Comparison of ENCODE assay signal across 24 cellular contexts in the genomic region with DNA sequence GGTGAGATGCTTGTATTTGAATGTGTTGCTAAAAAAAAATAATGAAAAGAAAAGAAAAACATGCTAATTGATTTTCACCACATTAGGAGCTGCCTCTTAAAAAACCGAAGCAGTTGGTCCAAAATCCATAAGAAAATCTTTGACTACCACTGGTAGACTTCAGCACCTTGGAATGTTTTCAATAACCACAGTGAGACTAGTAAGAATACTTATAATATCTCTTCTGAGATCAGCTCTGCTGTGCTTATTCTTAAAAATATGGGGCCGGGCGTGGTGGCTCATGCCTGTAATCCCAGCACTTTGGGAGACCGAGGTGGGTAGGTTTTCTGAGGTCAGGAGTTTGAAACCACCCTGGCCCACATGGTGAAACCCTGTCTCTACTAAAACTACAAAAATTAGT. TPM values are rescaled to one million over a fixed set of nuclear protein-coding genes. Genes with fewer than 3 reads are reported as not detected.
DNase-seq lines count a peak whose midpoint lies in the region; ATAC-seq, FAIRE-seq and TF ChIP-seq lines count a peak whose summit lies in the region.
"Had no signal": no experiment of that assay in that cellular context is flagged by ENCODE, and none has a peak within 500 bp of the region (broad histone marks: within the 10 kb centered on the region; RNA-seq: fewer than 3 reads in every experiment).

No MANE protein-coding gene starts in this region.

- peak overlapping the region; percentile 36 for H3K27ac ChIP-seq in parathyroid adenoma
- no peak overlapping the region for H3K27ac ChIP-seq in kidney (ENCODE audit: low read depth in 2 of 2, low read length in 2 of 2)
- no peak overlapping the region for H3K27ac ChIP-seq in sigmoid colon
- H3K27ac ChIP-seq: BLaER1, PC-9, SJSA1 had no signal

- H3K36me3 Mint-ChIP-seq in activated naive CD4-positive, alpha-beta T cell treated with anti-CD3 and anti-CD28 coated beads for 36 hours (ENCODE audit: low read depth), result peaks cover 11% of the 10 kb centered on the region
- H3K36me3 Mint-ChIP-seq in T-helper 17 cell (ENCODE audit: low read depth), result no peaks in the 10 kb centered on the region

- peaks cover 3% of the 10 kb centered on the region for H3K4me1 ChIP-seq in parathyroid adenoma
- peaks cover 19 to 23% of the 10 kb centered on the region in 2 donors for H3K4me1 ChIP-seq in kidney (ENCODE audit: control insufficient read depth in 1 of 2, insufficient read depth in 1 of 2, low read depth in 1 of 2, low read length in 2 of 2)
- peaks cover 0 to 56% (median 39%) of the 10 kb centered on the region in 4 donors for H3K4me1 ChIP-seq in sigmoid colon

- TF ChIP-seq CTCF in parathyroid adenoma (IDR thresholded peaks at IDR 0.05) (no peak), kidney (IDR thresholded peaks at IDR 0.05; ENCODE audit: borderline replicate concordance, extremely low read depth, insufficient read depth) (no peak), sigmoid colon (IDR thresholded peaks at IDR 0.05) (no peak)

- no peak overlapping the region for H3K4me2 ChIP-seq in parathyroid adenoma (ENCODE audit: low read length)
- H3K4me2 ChIP-seq: BLaER1, PC-9 had no signal

- H3K9me3 ChIP-seq in T-helper 17 cell (ENCODE audit: control insufficient read depth, low read length, poor library complexity, severe bottlenecking), result no peaks in the 10 kb centered on the region
- no peaks in the 10 kb centered on the region for H3K9me3 ChIP-seq in parathyroid adenoma (ENCODE audit: control insufficient read depth, low read length)
- no peaks in the 10 kb centered on the region for H3K9me3 ChIP-seq in kidney (ENCODE audit: control insufficient read depth in 1 of 2, low read length in 2 of 2)
- no peaks in the 10 kb centered on the region for H3K9me3 ChIP-seq in sigmoid colon
- H3K9me3 ChIP-seq: MG63, SJSA1 had no signal

- TF ChIP-seq EP300 in sigmoid colon (IDR thresholded peaks at IDR 0.05), result no peak

- ATAC-seq in T-helper 17 cell (no peak), GM18858 (IDR thresholded peaks at IDR 0.05; ENCODE audit: unreplicated experiment) (no peak)
- ATAC-seq: Right ventricle myocardium inferior had no signal

- peaks cover 62% of the 10 kb centered on the region for H3K4me1 Mint-ChIP-seq in activated naive CD4-positive, alpha-beta T cell treated with anti-CD3 and anti-CD28 coated beads for 36 hours (ENCODE audit: low read depth)
- H3K4me1 Mint-ChIP-seq in T-helper 17 cell, result peaks cover 38% of the 10 kb centered on the region

- no peak for FAIRE-seq in kidney (lab: Jason Lieb, UNC)
- FAIRE-seq: GM12891, GM19239 had no signal

- H3K4me3 Mint-ChIP-seq in activated naive CD4-positive, alpha-beta T cell treated with anti-CD3 and anti-CD28 coated beads for 36 hours, result no peak overlapping the region
- no peak overlapping the region for H3K4me3 Mint-ChIP-seq in T-helper 17 cell
- H3K4me3 Mint-ChIP-seq: CD4-positive, alpha-beta T cell had no signal

- H3K4me3 ChIP-seq in parathyroid adenoma (ENCODE audit: low read depth, low read length) (no peak overlapping the region), kidney (ENCODE audit: low read length in 2 of 2) (no peak overlapping the region), sigmoid colon (no peak overlapping the region)
- H3K4me3 ChIP-seq: BLaER1, MG63, PC-9, SJSA1 had no signal

- H3K27me3 ChIP-seq in parathyroid adenoma (ENCODE audit: control insufficient read depth, insufficient read depth, low read length) (no peaks in the 10 kb centered on the region), sigmoid colon (no peaks in the 10 kb centered on the region)
- H3K27me3 ChIP-seq: BLaER1, MG63, SJSA1 had no signal

- H3K79me2 ChIP-seq in parathyroid adenoma, result peaks cover 13% of the 10 kb centered on the region

- H3K36me3 ChIP-seq in parathyroid adenoma (ENCODE audit: control insufficient read depth, insufficient read depth, low read length), result no peaks in the 10 kb centered on the region
- H3K36me3 ChIP-seq in kidney (ENCODE audit: control insufficient read depth in 1 of 2, insufficient read depth in 2 of 2, low read length in 2 of 2), result no peaks in the 10 kb centered on the region
- no peaks in the 10 kb centered on the region for H3K36me3 ChIP-seq in sigmoid colon
- H3K36me3 ChIP-seq: MG63, SJSA1 had no signal

- H3K9ac ChIP-seq in parathyroid adenoma (no peak overlapping the region), kidney (ENCODE audit: low read length in 2 of 2) (no peak overlapping the region)
- H3K9ac ChIP-seq: BLaER1 had no signal

- CTCF ChIA-PET in activated naive CD4-positive, alpha-beta T cell treated with anti-CD3 and anti-CD28 coated beads for 36 hours (lab: Charles Lee), result interaction anchor here (0.9 kb wide), 1 partner anchor 12 kb away, joined by 5 read pairs; no protein-coding TSS in a partner anchor

- peak overlapping the region; percentile 5 for H3K27ac Mint-ChIP-seq in activated naive CD4-positive, alpha-beta T cell treated with anti-CD3 and anti-CD28 coated beads for 36 hours
- H3K27ac Mint-ChIP-seq in T-helper 17 cell, result peak overlapping the region; percentile 51
- H3K27ac Mint-ChIP-seq: CD4-positive, alpha-beta T cell had no signal

- H3K9me3 Mint-ChIP-seq in activated naive CD4-positive, alpha-beta T cell treated with anti-CD3 and anti-CD28 coated beads for 36 hours, result no peaks in the 10 kb centered on the region
- H3K9me3 Mint-ChIP-seq: CD4-positive, alpha-beta T cell had no signal

- TF ChIP-seq POLR2A in sigmoid colon (IDR thresholded peaks at IDR 0.05), result no peak

- DNase-seq in activated naive CD4-positive, alpha-beta T cell treated with anti-CD3 and anti-CD28 coated beads for 36 hours, result no peak
- no peak for DNase-seq in activated naive CD4-positive, alpha-beta T cell treated with Interleukin-2 at 50 U/mL for 16 hours
- DNase-seq in T-helper 17 cell (no peak), kidney (no peak), sigmoid colon (no peak)
- DNase-seq: CD4-positive, alpha-beta T cell; COR-L47; GF-D8; KBM-7; MG63; NCI-H1105 treated with DMSO at 0.1 percent for 48 hours; NCI-H2029; NCI-H446; NCI-H524 treated with DMSO at 0.1 percent for 48 hours; NCI-H82; NK-92 treated with Interleukin-12 subunit alpha and Interleukin-12 subunit beta, amount 100 ng/mL, for 24 hours; PC-9 had no signal

- 96 to 97% methylated on average over 4 of the region's 4 CpGs for WGBS in sigmoid colon, 2 donors

- H2AFZ ChIP-seq in parathyroid adenoma, result no peak overlapping the region
- H2AFZ ChIP-seq: PC-9 had no signal

- H3K27me3 Mint-ChIP-seq in activated naive CD4-positive, alpha-beta T cell treated with anti-CD3 and anti-CD28 coated beads for 36 hours (ENCODE audit: low read depth), result no peaks in the 10 kb centered on the region
- no peaks in the 10 kb centered on the region for H3K27me3 Mint-ChIP-seq in T-helper 17 cell
- H3K27me3 Mint-ChIP-seq: CD4-positive, alpha-beta T cell had no signal

- intact Hi-C loops in activated naive CD4-positive, alpha-beta T cell treated with anti-CD3 and anti-CD28 coated beads for 36 hours (cut with micrococcal nuclease), result no loop called here
- intact Hi-C loops in kidney (cut with DNase I) (no loop called here), sigmoid colon (cut with DNase I) (no loop called here)

RNA-seq across cellular contexts. Expression of gene NFYC, which starts 15.1 kb away (rescaled TPM):
- 10 to 100 TPM; 53.5 to 63.1 TPM for total RNA-seq in activated naive CD4-positive, alpha-beta T cell treated with anti-CD3 and anti-CD28 coated beads for 36 hours
- total RNA-seq in T-helper 17 cell (10 to 100 TPM; 42.3 to 45.7 TPM), kidney (69.3 TPM), sigmoid colon (10 to 100 TPM; 38.0 to 53.5 (median 42.1) TPM)
- polyA plus RNA-seq in kidney (ENCODE audit: insufficient read depth, low read depth, low replicate concordance) (52.1 TPM), sigmoid colon (10 to 100 TPM; 39.0 to 42.9 (median 41.8) TPM)

RNA-seq across cellular contexts. Expression of gene RIMS3, which starts 41.1 kb away (rescaled TPM):
- 1 to 10 TPM; 3.6 to 3.7 TPM for total RNA-seq in activated naive CD4-positive, alpha-beta T cell treated with anti-CD3 and anti-CD28 coated beads for 36 hours
- 1 to 10 TPM; 1.7 to 2.1 TPM for total RNA-seq in T-helper 17 cell
- total RNA-seq in kidney, result 6.2 TPM
- polyA plus RNA-seq in kidney (ENCODE audit: insufficient read depth, low read depth, low replicate concordance), result 1.6 TPM
- 1 to 10 TPM; 4.3 to 9.7 (median 5.7) TPM for total RNA-seq in sigmoid colon
- polyA plus RNA-seq in sigmoid colon, result 10 to 100 TPM in 1 of 3 donors, 1 to 10 TPM in 2; 1.2 to 13.7 (median 6.7) TPM
